8 cellular contexts compared by ENCODE assay signal in the genomic region with DNA sequence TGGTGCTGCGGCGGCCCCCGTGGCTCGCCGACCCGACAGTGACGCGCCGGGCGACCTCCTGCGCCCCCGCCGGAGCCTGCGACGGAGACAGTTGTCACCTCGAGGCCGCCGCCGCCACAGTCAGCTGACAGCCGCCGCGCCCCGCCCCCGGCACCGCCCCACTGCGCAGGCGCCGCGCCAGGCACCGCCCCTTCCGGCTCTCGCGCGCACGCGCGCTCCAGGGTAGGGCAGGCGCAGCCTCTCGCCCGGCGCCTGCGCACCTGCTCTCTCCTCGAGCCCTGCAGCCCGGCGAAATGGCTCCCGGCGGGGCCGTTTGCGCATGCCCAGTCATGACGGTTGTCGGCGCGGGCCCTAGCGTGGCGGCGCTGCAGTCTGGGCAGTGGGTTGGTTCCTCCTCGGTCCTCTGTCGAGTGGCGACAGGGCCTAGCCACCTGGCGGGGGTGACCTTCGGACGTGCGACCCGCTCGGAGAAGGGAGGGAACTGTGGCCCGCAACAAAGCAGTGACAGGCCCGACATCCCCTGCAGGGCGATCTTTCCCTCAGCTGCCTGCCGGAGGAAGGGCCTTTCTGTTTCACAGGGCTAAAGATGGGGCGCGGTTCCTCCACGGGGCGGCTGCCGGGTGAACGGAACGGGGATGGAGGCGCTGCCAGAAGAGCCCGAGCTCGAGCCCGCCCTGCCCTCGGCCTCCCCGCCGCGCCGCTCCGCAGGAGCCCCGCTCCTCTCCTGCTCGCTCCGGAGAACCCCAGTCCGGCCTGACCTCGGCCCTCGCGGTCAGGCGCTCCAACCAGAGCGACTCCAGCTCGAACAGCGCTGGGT. TPM values are rescaled to one million over a fixed set of nuclear protein-coding genes. Genes with fewer than 3 reads are reported as not detected.
A peak's percentile ranks its signal among the peaks of the same experiment; 100 is the strongest.
DNase-seq lines count a peak whose midpoint lies in the region; ATAC-seq and TF ChIP-seq lines count a peak whose summit lies in the region.

TSS of gene TOLLIP (minus strand) at position 135 of the 817 bp plus-strand sequence. CDS start at position 1, 134 bp downstream.

- CTCF ChIA-PET in Calu3 (lab: Charles Lee) = interaction anchor here (1.1 to 1.2 kb wide), 2 partner anchors 80 to 136 kb away, joined by 4 read pairs; partner anchors contain the start of gene BRSK2

- no peaks in the 10 kb centered on the region for H3K27me3 Mint-ChIP-seq in Calu3 (ENCODE audit: unreplicated experiment)

- no peak for TF ChIP-seq CTCF in Calu3 (IDR thresholded peaks at IDR 0.05; ENCODE audit: unreplicated experiment)

- peaks cover 4% of the 10 kb centered on the region for H3K9me3 Mint-ChIP-seq in Calu3 (ENCODE audit: low read depth, unreplicated experiment)

- peak within 1 kb of the TSS; percentile 87 for H3K27ac Mint-ChIP-seq in Calu3 (ENCODE audit: unreplicated experiment)

- peak; percentile 76 for ATAC-seq in GM21381 (IDR thresholded peaks at IDR 0.05; ENCODE audit: unreplicated experiment)

- peak within 1 kb of the TSS; percentile 71 for H3K4me3 ChIP-seq in mesodermal cell (ENCODE audit: extremely low read depth, insufficient read depth, low read length, poor library complexity, severe bottlenecking)

- in situ Hi-C loops in endometrial microvascular endothelial cells (cut with HindIII; ENCODE audit: inconsistent ontology term, low pct_unique_long_range_greater_than_20kb, low sequenced_read_pairs) = no loop called here

- peaks cover 23% of the 10 kb centered on the region for H3K4me1 Mint-ChIP-seq in Calu3 (ENCODE audit: low read depth, unreplicated experiment)

- intact Hi-C loops in Calu3 (cut with micrococcal nuclease; ENCODE audit: unreplicated experiment) = loop anchor here (5.0 to 10.0 kb wide), 2 partner anchors 78 to 205 kb away; partner anchors contain the start of gene BRSK2

- H3K4me3 Mint-ChIP-seq in Calu3 (ENCODE audit: low read depth, unreplicated experiment) = peak within 1 kb of the TSS; percentile 73

- H3K36me3 ChIP-seq in mesodermal cell (ENCODE audit: control insufficient read depth, insufficient read depth, low read length) = peaks cover 24% of the 10 kb centered on the region

- 8% methylated on average over 92 to 97 of the region's 97 CpGs for WGBS in mesodermal cell (ENCODE audit: insufficient coverage in 2 of 2), 2 experiments

- BruUV-seq in Calu3 (replicated peaks; lab: Mats Ljungman, UMichigan) = TSS peak; percentile 92

- peaks cover 6% of the 10 kb centered on the region for H3K4me1 ChIP-seq in mesodermal cell (ENCODE audit: control insufficient read depth, insufficient read depth, low read length, poor library complexity, severe bottlenecking)

- H3K9me3 ChIP-seq in mesodermal cell (ENCODE audit: control insufficient read depth, low read length) = peaks cover 26% of the 10 kb centered on the region

- H3K36me3 Mint-ChIP-seq in Calu3 (ENCODE audit: insufficient read depth, unreplicated experiment) = peaks cover 43% of the 10 kb centered on the region

- H3K27ac ChIP-seq in mesodermal cell (ENCODE audit: low read depth, low read length, severe bottlenecking) = peak within 1 kb of the TSS; percentile 66

- peak; percentile 97 for DNase-seq in Calu3
- DNase-seq in HUDEP-2 (lab: John Stamatoyannopoulos, UW; ENCODE audit: unreplicated experiment in 76 of 76) = peak in 75 of 76 experiments; percentile 36 to 96 (median 89)
- peak; percentile 87 for DNase-seq in NOMO-1 treated with dmso at 0.1 percent for 144 hours (lab: John Stamatoyannopoulos, UW; ENCODE audit: unreplicated experiment)
- peak; percentile 85 for DNase-seq in activated CD8-positive, alpha-beta memory T cell treated with anti-CD3 and anti-CD28 coated beads, Interleukin-2, amount 50 U/mL, for 1 hour (ENCODE audit: extremely low read depth)
- DNase-seq in stimulated activated CD8-positive, alpha-beta memory T cell treated with anti-CD3 and anti-CD28 coated beads, Interleukin-15, amount 100 ng/mL, for 24 hours (ENCODE audit: low read depth) = peak; percentile 97

RNA-seq across cellular contexts. Expression of gene TOLLIP, which starts in this region (rescaled TPM):
- total RNA-seq in Calu3 (2022) = 53.4 and 64.9 TPM in 2 replicates
- total RNA-seq in endometrial microvascular endothelial cells (ENCODE audit: inconsistent ontology term) = 36.8 TPM
- polyA plus RNA-seq in mesodermal cell (2013, experiment 1 of 2) = 28.2 TPM
- polyA plus RNA-seq in mesodermal cell (2013, experiment 2 of 2) = 16.8 TPM

Comparison
In these comparisons a context has a peak if more than half of its experiments do, and no peak if none do; other contexts are left out.
1. Peak in every context shown above with its lines: DNase-seq, ATAC-seq, H3K4me3 ChIP-seq and H3K27ac ChIP-seq.